Comparison of ENCODE assay signal across 15 cellular contexts in genomic region chr11:110939471-110939870, GRCh38.
A peak's percentile ranks its signal among the peaks of the same experiment; 100 is the strongest.
DNase-seq lines count a peak whose midpoint lies in the region; ATAC-seq and TF ChIP-seq lines count a peak whose summit lies in the region.
"Had no signal": no experiment of that assay in that cellular context is flagged by ENCODE, and none has a peak within 500 bp of the region (broad histone marks: within the 10 kb centered on the region; RNA-seq: fewer than 3 reads in every experiment).

No MANE protein-coding gene starts in this region.

- H3K9me3 Mint-ChIP-seq in nephron = no peaks in the 10 kb centered on the region
- no peaks in the 10 kb centered on the region for H3K9me3 Mint-ChIP-seq in activated T-helper 1 cell treated with anti-CD3 and anti-CD28 coated beads, Interleukin-12 subunit alpha, Interleukin-12 subunit beta, Interleukin-2, Interleukin-4 antibody, amounts not matched to agents 30 ng/mL and 10 ng/mL and 1 ng/mL, durations not matched to agents 14 hours and 24 hours and 36 hours
- H3K9me3 Mint-ChIP-seq: CD4-positive, alpha-beta T cell; H9 had no signal

- H3K4me2 ChIP-seq in GM23248 (ENCODE audit: unreplicated experiment) = no peak overlapping the region

- in situ Hi-C loops in GM23248 (cut with MboI) = no loop called here

- no peak overlapping the region for H3K9ac ChIP-seq in GM23248

- ATAC-seq in heart right ventricle = no peak
- ATAC-seq: GM12878 had no signal

- H3K36me3 ChIP-seq in GM23248 (ENCODE audit: low read depth) (no peaks in the 10 kb centered on the region), heart right ventricle (no peaks in the 10 kb centered on the region)

- no peaks in the 10 kb centered on the region for H4K20me1 ChIP-seq in GM23248 (ENCODE audit: insufficient read depth)

- WGBS in GM23248 (ENCODE audit: low coverage in 1 of 2, low lambda C conversion rate in 2 of 2, missing lambda C conversion rate in 2 of 2), 2 experiments = 61 to 64% methylated on average over 2 of the region's 2 CpGs
- WGBS in heart right ventricle, 2 donors = 89 to 94% methylated on average over 2 of the region's 2 CpGs

- H3K27ac ChIP-seq in GM23248 (no peak overlapping the region), heart right ventricle (no peak overlapping the region)
- H3K27ac ChIP-seq: C4-2B had no signal

- no peak overlapping the region for H2AFZ ChIP-seq in GM23248

- no peaks in the 10 kb centered on the region for H3K27me3 ChIP-seq in GM23248 (replicated peaks; ENCODE audit: insufficient read depth)
- H3K27me3 ChIP-seq in heart right ventricle = no peaks in the 10 kb centered on the region

- intact Hi-C loops in activated T-helper 1 cell treated with anti-CD3 and anti-CD28 coated beads, Interleukin-12 subunit alpha, Interleukin-12 subunit beta, Interleukin-2, Interleukin-4 antibody, amounts not matched to agents 30 ng/mL and 10 ng/mL and 1 ng/mL, durations not matched to agents 14 hours and 24 hours and 36 hours (cut with micrococcal nuclease) = no loop called here
- intact Hi-C loops in heart right ventricle (cut with DNase I) = no loop called here

- H3K4me1 Mint-ChIP-seq in nephron = peaks cover 39% of the 10 kb centered on the region
- H3K4me1 Mint-ChIP-seq in activated T-helper 1 cell treated with anti-CD3 and anti-CD28 coated beads, Interleukin-12 subunit alpha, Interleukin-12 subunit beta, Interleukin-2, Interleukin-4 antibody, amounts not matched to agents 30 ng/mL and 10 ng/mL and 1 ng/mL, durations not matched to agents 14 hours and 24 hours and 36 hours (ENCODE audit: low read depth) = no peaks in the 10 kb centered on the region

- peaks cover 3% of the 10 kb centered on the region for H3K27me3 Mint-ChIP-seq in nephron (ENCODE audit: low read depth)
- peaks cover 2% of the 10 kb centered on the region for H3K27me3 Mint-ChIP-seq in activated T-helper 1 cell treated with anti-CD3 and anti-CD28 coated beads, Interleukin-12 subunit alpha, Interleukin-12 subunit beta, Interleukin-2, Interleukin-4 antibody, amounts not matched to agents 30 ng/mL and 10 ng/mL and 1 ng/mL, durations not matched to agents 14 hours and 24 hours and 36 hours (ENCODE audit: insufficient read depth)
- H3K27me3 Mint-ChIP-seq: CD4-positive, alpha-beta T cell had no signal

- no peaks in the 10 kb centered on the region for H3K9me2 ChIP-seq in GM23248 (ENCODE audit: insufficient read depth)

- no peaks in the 10 kb centered on the region for H3K36me3 Mint-ChIP-seq in nephron (ENCODE audit: low read depth)
- no peaks in the 10 kb centered on the region for H3K36me3 Mint-ChIP-seq in activated T-helper 1 cell treated with anti-CD3 and anti-CD28 coated beads, Interleukin-12 subunit alpha, Interleukin-12 subunit beta, Interleukin-2, Interleukin-4 antibody, amounts not matched to agents 30 ng/mL and 10 ng/mL and 1 ng/mL, durations not matched to agents 14 hours and 24 hours and 36 hours (ENCODE audit: low read depth)

- TF ChIP-seq CTCF in fibroblast of villous mesenchyme (IDR thresholded peaks at IDR 0.05; ENCODE audit: insufficient read depth, low read depth, low read length) = no peak
- TF ChIP-seq CTCF in nephron (IDR thresholded peaks at IDR 0.05; ENCODE audit: unreplicated experiment in 3 of 3) = no peak
- no peak for TF ChIP-seq CTCF in heart right ventricle (IDR thresholded peaks at IDR 0.05)

- no peaks in the 10 kb centered on the region for H3K79me2 ChIP-seq in GM23248 (ENCODE audit: insufficient read depth)

- H3K9me3 ChIP-seq in GM23248 (ENCODE audit: low read depth) = no peaks in the 10 kb centered on the region
- H3K9me3 ChIP-seq in heart right ventricle = no peaks in the 10 kb centered on the region

- H3K4me3 ChIP-seq in GM23248 (no peak overlapping the region), fibroblast of villous mesenchyme (ENCODE audit: low read depth, low read length) (no peak overlapping the region), heart right ventricle (no peak overlapping the region)
- H3K4me3 ChIP-seq: GM12878 had no signal

- H3K4me1 ChIP-seq in GM23248 (ENCODE audit: insufficient read depth) = no peaks in the 10 kb centered on the region
- no peaks in the 10 kb centered on the region for H3K4me1 ChIP-seq in heart right ventricle

- H3F3A ChIP-seq in GM23248 (ENCODE audit: insufficient read depth) = no peaks in the 10 kb centered on the region

- no peak overlapping the region for H3K4me3 Mint-ChIP-seq in nephron
- H3K4me3 Mint-ChIP-seq in activated T-helper 1 cell treated with anti-CD3 and anti-CD28 coated beads, Interleukin-12 subunit alpha, Interleukin-12 subunit beta, Interleukin-2, Interleukin-4 antibody, amounts not matched to agents 30 ng/mL and 10 ng/mL and 1 ng/mL, durations not matched to agents 14 hours and 24 hours and 36 hours = no peak overlapping the region
- H3K4me3 Mint-ChIP-seq: CD4-positive, alpha-beta T cell; H9 had no signal

- DNase-seq in GM23248 (peak; percentile 6), fibroblast of villous mesenchyme (ENCODE audit: low read depth) (peak; percentile 14), COLO829 (ENCODE audit: low spot score) (no peak), heart right ventricle (no peak), NCI-H1092 treated with DMSO at 0.1 percent for 48 hours (lab: John Stamatoyannopoulos, UW) (no peak)
- no peak for DNase-seq in activated T-helper 1 cell treated with anti-CD3 and anti-CD28 coated beads, Interleukin-12 subunit alpha, Interleukin-12 subunit beta, Interleukin-2, Interleukin-4 antibody, amounts not matched to agents 30 ng/mL and 10 ng/mL and 1 ng/mL, durations not matched to agents 14 hours and 24 hours and 36 hours (ENCODE audit: low spot score)
- DNase-seq: ACHN; AML-193; CD4-positive, alpha-beta T cell; DMS153; GF-D8; H9 had no signal

- H3K27ac Mint-ChIP-seq in nephron = peak overlapping the region; percentile 34 to 84 (median 62)
- no peak overlapping the region for H3K27ac Mint-ChIP-seq in activated T-helper 1 cell treated with anti-CD3 and anti-CD28 coated beads, Interleukin-12 subunit alpha, Interleukin-12 subunit beta, Interleukin-2, Interleukin-4 antibody, amounts not matched to agents 30 ng/mL and 10 ng/mL and 1 ng/mL, durations not matched to agents 14 hours and 24 hours and 36 hours
- H3K27ac Mint-ChIP-seq: CD4-positive, alpha-beta T cell; H9 had no signal

Comparison
In these comparisons a context has a peak if more than half of its experiments do, and no peak if none do; other contexts are left out.
1. DNase-seq: peak in GM23248 (single experiment) and fibroblast of villous mesenchyme (single experiment); none in activated T-helper 1 cell treated with anti-CD3 and anti-CD28 coated beads, Interleukin-12 subunit alpha, Interleukin-12 subunit beta, Interleukin-2, Interleukin-4 antibody, amounts not matched to agents 30 ng/mL and 10 ng/mL and 1 ng/mL, durations not matched to agents 14 hours and 24 hours and 36 hours (single experiment), COLO829 (single experiment), heart right ventricle (0 of 2) and NCI-H1092 treated with DMSO at 0.1 percent for 48 hours (single experiment).